ENCODE assay signal across 23 cellular contexts in the genomic region with DNA sequence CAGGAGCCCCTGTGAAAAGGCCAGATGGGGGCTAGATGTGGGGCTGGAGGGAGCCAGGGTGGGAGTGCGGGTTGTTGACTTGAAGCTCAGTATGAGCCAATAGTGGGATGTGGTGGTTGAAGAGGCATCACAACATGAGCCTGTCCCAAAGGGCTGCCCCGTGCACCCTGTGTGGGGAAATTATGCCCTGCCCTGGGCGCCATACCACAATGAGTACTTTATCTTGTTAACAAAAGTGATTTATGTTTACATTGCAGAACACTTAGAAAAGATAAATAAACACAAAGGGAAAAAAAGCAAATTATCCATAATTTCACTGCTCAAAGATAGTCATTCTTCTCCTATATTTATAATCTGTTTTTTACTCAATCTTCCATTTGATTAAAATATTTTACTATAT.
"Had no signal": no experiment of that assay in that cellular context is flagged by ENCODE, and none has a peak within 500 bp of the region (broad histone marks: within the 10 kb centered on the region; RNA-seq: fewer than 3 reads in every experiment).

No MANE protein-coding gene starts in this region.

- H3K4me3 ChIP-seq: body of pancreas, coronary artery, heart right ventricle, ovary, testis had no signal

- H3K9me3 Mint-ChIP-seq: activated naive CD4-positive, alpha-beta T cell treated with anti-CD3 and anti-CD28 coated beads, Interleukin-2, amount 50 U/mL, for 24 hours; activated T-helper 2 cell treated with anti-CD3 and anti-CD28 coated beads, Interferon-gamma antibody, Interleukin-2, Interleukin-4, amounts not matched to agents 10 μg/mL and 5 μg/mL and 100 μg/mL, durations not matched to agents 14 hours and 24 hours and 36 hours; effector memory CD8-positive, alpha-beta T cell; nephron progenitor cell; WTC11 had no signal

- H3K27me3 ChIP-seq: body of pancreas, ovary, testis had no signal

- DNase-seq: activated CD4-positive, alpha-beta T cell treated with anti-CD3 and anti-CD28 coated beads for 36 hours; activated CD8-positive, alpha-beta memory T cell treated with anti-CD3 and anti-CD28 coated beads, Interleukin-2, amount 10 ng/mL, durations not matched to agents 7 days and 5 days; activated CD8-positive, alpha-beta T cell treated with anti-CD3 and anti-CD28 coated beads, Interleukin-2, amount 10 ng/mL, durations not matched to agents 7 days and 5 days; activated T-cell treated with anti-CD3 and anti-CD28 coated beads, Interleukin-2, amount 50 U/mL, for 48 hours; body of pancreas; cerebellar nuclear complex; effector memory CD8-positive, alpha-beta T cell; erythroblast; heart right ventricle; left cardiac atrium; mammary epithelial cell; naive B cell; nephron progenitor cell; ovary; stimulated activated CD4-positive, alpha-beta T cell treated with anti-CD3 and anti-CD28 coated beads, Interleukin-15, amount 100 ng/mL, for 24 hours; stimulated activated naive CD4-positive, alpha-beta T cell; T-helper 2 cell; testis had no signal

- H3K36me3 ChIP-seq: heart right ventricle, ovary had no signal

- H3K36me3 Mint-ChIP-seq: activated CD8-positive, alpha-beta memory T cell treated with anti-CD3 and anti-CD28 coated beads, Interleukin-2, amount 10 ng/mL, durations not matched to agents 7 days and 5 days; activated naive CD4-positive, alpha-beta T cell treated with anti-CD3 and anti-CD28 coated beads, Interleukin-2, amount 50 U/mL, for 24 hours; naive B cell; WTC11 had no signal

- H3K27ac Mint-ChIP-seq: activated CD4-positive, alpha-beta T cell treated with anti-CD3 and anti-CD28 coated beads for 36 hours; activated CD8-positive, alpha-beta memory T cell treated with anti-CD3 and anti-CD28 coated beads, Interleukin-2, amount 10 ng/mL, durations not matched to agents 7 days and 5 days; activated CD8-positive, alpha-beta T cell treated with anti-CD3 and anti-CD28 coated beads, Interleukin-2, amount 10 ng/mL, durations not matched to agents 7 days and 5 days; activated naive CD4-positive, alpha-beta T cell treated with anti-CD3 and anti-CD28 coated beads, Interleukin-2, amount 50 U/mL, for 24 hours; activated T-helper 2 cell treated with anti-CD3 and anti-CD28 coated beads, Interferon-gamma antibody, Interleukin-2, Interleukin-4, amounts not matched to agents 10 μg/mL and 5 μg/mL and 100 μg/mL, durations not matched to agents 14 hours and 24 hours and 36 hours; effector memory CD8-positive, alpha-beta T cell; naive B cell; nephron progenitor cell; progenitor cell of endocrine pancreas; WTC11 had no signal

- H3K27ac ChIP-seq: body of pancreas, ovary, testis had no signal

- H3K4me1 ChIP-seq: body of pancreas had no signal

- H3K9me3 ChIP-seq: body of pancreas, heart right ventricle, ovary, testis had no signal

- ATAC-seq: activated CD4-positive, alpha-beta T cell treated with anti-CD3 and anti-CD28 coated beads for 36 hours; activated CD8-positive, alpha-beta memory T cell treated with anti-CD3 and anti-CD28 coated beads, Interleukin-2, amount 10 ng/mL, durations not matched to agents 7 days and 5 days; activated CD8-positive, alpha-beta T cell treated with anti-CD3 and anti-CD28 coated beads, Interleukin-2, amount 10 ng/mL, durations not matched to agents 7 days and 5 days; body of pancreas; effector memory CD8-positive, alpha-beta T cell had no signal
